In the genomic region with DNA sequence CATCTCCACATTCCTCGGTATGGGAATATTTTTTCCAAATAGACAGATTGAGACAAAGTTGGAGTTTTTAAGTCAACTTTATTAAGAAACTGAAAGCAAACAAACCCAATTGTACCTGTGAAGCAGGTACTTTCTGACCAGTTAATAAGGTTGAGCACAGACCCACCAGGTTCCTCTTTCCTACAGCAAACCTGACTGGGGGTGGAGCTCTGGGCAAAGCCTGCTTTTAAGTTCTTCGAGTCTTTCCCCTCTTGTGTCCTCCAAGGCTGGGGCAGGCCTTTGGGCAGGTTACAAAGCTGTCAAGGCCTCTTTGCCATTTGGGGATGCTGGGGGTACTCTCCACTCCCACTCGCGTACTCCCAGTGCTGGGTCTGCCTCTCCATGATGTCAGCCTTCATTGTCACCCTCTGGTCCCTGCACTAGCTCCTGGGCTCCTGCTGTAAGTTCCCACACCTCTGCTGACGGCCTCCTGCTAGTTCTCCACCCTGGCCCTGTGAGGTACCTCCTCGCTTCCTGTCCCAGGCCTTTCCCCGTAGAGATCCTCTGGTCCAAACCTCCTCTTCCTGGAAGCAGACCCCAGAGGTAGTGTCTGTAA, we compare ENCODE assay signal across 14 cellular contexts. TPM values are rescaled to one million over a fixed set of nuclear protein-coding genes. Genes with fewer than 3 reads are reported as not detected.
DNase-seq lines count a peak whose midpoint lies in the region; ATAC-seq and TF ChIP-seq lines count a peak whose summit lies in the region.
"Had no signal": no experiment of that assay in that cellular context is flagged by ENCODE, and none has a peak within 500 bp of the region (broad histone marks: within the 10 kb centered on the region; RNA-seq: fewer than 3 reads in every experiment).

No MANE protein-coding gene starts in this region.

- no peaks in the 10 kb centered on the region for H3K36me3 ChIP-seq in left ventricle myocardium inferior
- H3K36me3 ChIP-seq: SJCRH30 had no signal

- no peak overlapping the region for H3K27ac ChIP-seq in left ventricle myocardium inferior (replicated peaks)
- H3K27ac ChIP-seq: C4-2B, SJCRH30 had no signal

- peak overlapping the region in 1 of 6 donors; percentile 26 for H3K27ac Mint-ChIP-seq in naive B cell

- no peak overlapping the region for H3K4me3 ChIP-seq in left ventricle myocardium inferior
- H3K4me3 ChIP-seq: SJCRH30 had no signal

- no peaks in the 10 kb centered on the region for H3K36me3 Mint-ChIP-seq in naive B cell

- H3K27me3 Mint-ChIP-seq in naive B cell: peaks cover 28 to 56% (median 46%) of the 10 kb centered on the region in 3 donors

- H3K9me3 ChIP-seq in left ventricle myocardium inferior (replicated peaks): no peaks in the 10 kb centered on the region
- H3K9me3 ChIP-seq: SJCRH30 had no signal

- DNase-seq in left ventricle myocardium superior (peak; percentile 8), left ventricle myocardium inferior (no peak), OCI-M1 (lab: John Stamatoyannopoulos, UW) (peak; percentile 12), naive B cell (peak; percentile 11), NCI-H526 treated with DMSO at 0.1 percent for 48 hours (lab: John Stamatoyannopoulos, UW) (no peak)
- DNase-seq in stimulated activated CD8-positive, alpha-beta memory T cell treated with anti-CD3 and anti-CD28 coated beads, Interleukin-4, amount 100 ng/mL, for 48 hours: peak; percentile 24
- DNase-seq: DMS79, NCI-H1105 treated with DMSO at 0.1 percent for 48 hours, NCI-H187, NCI-H774, SJCRH30 had no signal

- intact Hi-C loops in left ventricle myocardium superior (cut with micrococcal nuclease): no loop called here
- intact Hi-C loops in left ventricle myocardium inferior (cut with micrococcal nuclease): no loop called here

- H3K9me3 Mint-ChIP-seq in naive B cell: no peaks in the 10 kb centered on the region

- ATAC-seq in left ventricle myocardium superior (no peak), naive B cell (ENCODE audit: low read depth in 2 of 2) (peak; percentile 14 to 16), HG03354 (IDR thresholded peaks at IDR 0.05; ENCODE audit: poor library complexity, severe bottlenecking, unreplicated experiment) (no peak), GM21528 (IDR thresholded peaks at IDR 0.05; ENCODE audit: low FRiP score, unreplicated experiment) (no peak)

- peak overlapping the region in 2 of 8 donors; percentile 53 to 56 for H3K4me3 Mint-ChIP-seq in naive B cell

- H3K27me3 ChIP-seq in left ventricle myocardium inferior (ENCODE audit: low read depth): peaks cover 72% of the 10 kb centered on the region

- TF ChIP-seq CTCF in left ventricle myocardium inferior (IDR thresholded peaks at IDR 0.05; ENCODE audit: borderline replicate concordance): no peak

- H3K4me1 Mint-ChIP-seq in naive B cell: peaks cover 29 to 42% (median 32%) of the 10 kb centered on the region in 3 donors

- H3K4me1 ChIP-seq in left ventricle myocardium inferior: peaks cover 20% of the 10 kb centered on the region

RNA-seq across cellular contexts. Expression of a gene that starts 3.2 kb away (rescaled TPM):
- 0.30 TPM for total RNA-seq in left ventricle myocardium superior
- total RNA-seq in left ventricle myocardium inferior: 0.41 TPM
- under 1 TPM in 3 of 6 donors, not detected in 3; 0.09 to 0.33 (median 0.18) TPM for polyA plus RNA-seq in naive B cell (ENCODE audit: low read depth in 6 of 6)

RNA-seq across cellular contexts. Expression of a gene that starts 25.9 kb away (rescaled TPM):
- total RNA-seq in left ventricle myocardium superior (94.4 TPM), left ventricle myocardium inferior (97.9 TPM)
- polyA plus RNA-seq in naive B cell (ENCODE audit: low read depth in 6 of 6): 10 to 100 TPM; 41.5 to 54.5 (median 51.1) TPM

Comparison
In these comparisons a context has a peak if more than half of its experiments do, and no peak if none do; other contexts are left out.
1. DNase-seq: peak in left ventricle myocardium superior (single experiment), OCI-M1 (single experiment), naive B cell (single experiment) and stimulated activated CD8-positive, alpha-beta memory T cell treated with anti-CD3 and anti-CD28 coated beads, Interleukin-4, amount 100 ng/mL, for 48 hours (single experiment); none in left ventricle myocardium inferior (single experiment) and NCI-H526 treated with DMSO at 0.1 percent for 48 hours (single experiment).
2. ATAC-seq: peak in naive B cell (2 of 2); none in left ventricle myocardium superior (single experiment), HG03354 (single experiment) and GM21528 (single experiment).